In the genomic region with DNA sequence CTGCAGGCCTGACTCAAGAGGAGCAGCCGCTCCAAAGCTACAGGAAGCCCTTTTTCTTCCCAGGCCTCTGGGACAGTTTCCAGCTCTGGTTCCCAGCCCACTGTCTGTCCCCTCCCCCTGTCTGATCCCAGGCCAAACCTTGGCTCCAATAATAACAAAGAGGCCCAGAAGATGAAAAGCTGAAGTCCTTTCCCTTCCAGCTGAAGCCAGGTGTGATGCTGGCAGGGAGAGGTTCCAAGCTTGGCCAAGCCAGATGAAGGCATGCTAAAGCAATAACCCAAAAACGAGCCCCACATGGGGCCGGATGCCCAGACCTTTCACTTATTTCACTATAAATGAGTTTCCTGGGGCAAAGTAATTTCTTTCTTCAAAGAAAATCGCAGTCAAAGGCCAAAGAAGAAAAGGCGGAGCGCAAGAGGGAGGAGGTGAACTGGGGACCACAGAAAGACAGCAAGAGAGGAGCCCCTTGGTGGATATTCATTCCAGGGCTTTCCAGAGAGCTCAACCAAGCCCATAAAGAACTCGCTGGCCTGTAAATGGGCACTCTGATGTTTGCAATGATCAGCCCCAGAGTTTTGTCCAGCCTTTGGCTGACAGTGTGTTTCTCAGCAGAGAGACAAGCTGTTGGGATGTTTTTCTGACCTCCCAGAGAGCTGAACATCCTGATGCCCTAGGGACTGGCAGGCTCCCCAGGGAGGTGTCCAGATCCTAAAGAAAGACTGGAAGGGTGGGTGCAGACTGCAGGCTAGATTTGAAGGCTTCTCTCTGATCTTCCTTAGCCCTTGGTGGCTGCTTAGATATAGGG, we compare ENCODE assay signal across 1 cellular context.
TF ChIP-seq lines count a peak whose summit lies in the region.

No MANE protein-coding gene starts in this region.

TF ChIP-seq in IMR-90, 13 proteins besides CTCF, POLR2A, EP300 and RAD21 (continued from another document):
- TF ChIP-seq NFE2L2 (IDR thresholded peaks at IDR 0.05; ENCODE audit: low read depth, low read length) (no peak), MAFK (IDR thresholded peaks at IDR 0.05; ENCODE audit: low read depth, low read length) (no peak), BHLHE40 (IDR thresholded peaks at IDR 0.05; ENCODE audit: low read depth, low read length) (no peak), SMC3 (IDR thresholded peaks at IDR 0.05; ENCODE audit: low read depth, low read length) (no peak), MXI1 (IDR thresholded peaks at IDR 0.05; ENCODE audit: borderline replicate concordance, low read depth, low read length) (no peak)
- TF ChIP-seq, protein P1, sequence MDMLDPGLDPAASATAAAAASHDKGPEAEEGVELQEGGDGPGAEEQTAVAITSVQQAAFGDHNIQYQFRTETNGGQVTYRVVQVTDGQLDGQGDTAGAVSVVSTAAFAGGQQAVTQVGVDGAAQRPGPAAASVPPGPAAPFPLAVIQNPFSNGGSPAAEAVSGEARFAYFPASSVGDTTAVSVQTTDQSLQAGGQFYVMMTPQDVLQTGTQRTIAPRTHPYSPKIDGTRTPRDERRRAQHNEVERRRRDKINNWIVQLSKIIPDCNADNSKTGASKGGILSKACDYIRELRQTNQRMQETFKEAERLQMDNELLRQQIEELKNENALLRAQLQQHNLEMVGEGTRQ (IDR thresholded peaks at IDR 0.05; ENCODE audit: low read depth, low read length) = no peak
